23 cellular contexts compared by ENCODE assay signal in genomic region chr4:100926039-100926717, GRCh38.
DNase-seq lines count a peak whose midpoint lies in the region; ATAC-seq and TF ChIP-seq lines count a peak whose summit lies in the region.
"Had no signal": no experiment of that assay in that cellular context is flagged by ENCODE, and none has a peak within 500 bp of the region (broad histone marks: within the 10 kb centered on the region; RNA-seq: fewer than 3 reads in every experiment).

No MANE protein-coding gene starts in this region.

- peaks cover 13% of the 10 kb centered on the region; the same call in 2 of the 3 replicates for H3K4me1 Mint-ChIP-seq in GM23338
- H3K4me1 Mint-ChIP-seq: CD14-positive monocyte, T-cell had no signal

- TF ChIP-seq CTCF in GM23338 (conservative IDR thresholded peaks at IDR 0.05; ENCODE audit: low read depth in 2 of 2): no peak

- H3K4me3 Mint-ChIP-seq in GM23338: no peak overlapping the region
- H3K4me3 Mint-ChIP-seq: CD14-positive monocyte, T-cell had no signal

- DNase-seq in MV-4-11 (lab: John Stamatoyannopoulos, UW) (peak; percentile 27), NCI-H2029 treated with DMSO at 0.1 percent for 48 hours (lab: John Stamatoyannopoulos, UW) (no peak), NCI-H2196 treated with DMSO at 0.1 percent for 48 hours (lab: John Stamatoyannopoulos, UW; ENCODE audit: unreplicated experiment) (no peak), NCI-H1105 (lab: John Stamatoyannopoulos, UW) (no peak), GM23338 (ENCODE audit: low spot score) (no peak)
- DNase-seq: activated CD4-positive, alpha-beta T cell treated with anti-CD3 and anti-CD28 coated beads for 4 hours; activated effector memory CD4-positive, alpha-beta T cell treated with Interleukin-2 at 50 U/mL for 16 hours; dermis blood vessel endothelial cell; GDM1; kidney; mammary epithelial cell; NCI-H1436; NCI-H2171 treated with DMSO at 0.1 percent for 48 hours; NCI-H69; SIG-M5; T-cell had no signal

- peaks cover 5% of the 10 kb centered on the region; the same call in 2 of the 3 replicates for H3K9me3 Mint-ChIP-seq in GM23338

- ATAC-seq in GM18517 (IDR thresholded peaks at IDR 0.05; ENCODE audit: unreplicated experiment) (peak; percentile 75), GM21390 (IDR thresholded peaks at IDR 0.05; ENCODE audit: unreplicated experiment) (peak; percentile 87), HG02885 (IDR thresholded peaks at IDR 0.05; ENCODE audit: poor library complexity, unreplicated experiment) (peak; percentile 82), GM23338 (no peak)
- ATAC-seq: T-cell had no signal

- no peak overlapping the region; the same call in 1 of the 2 replicates for H2AFZ ChIP-seq in GM23338

- H3K9me2 ChIP-seq in GM23338 (ENCODE audit: insufficient read depth): 0 out of 2 replicates have a peak, but pooled peaks cover 5% of the 10 kb centered on the region

- H3K4me1 ChIP-seq in GM23338 (ENCODE audit: insufficient read depth): peaks cover 5% of the 10 kb centered on the region; the same call in 1 of the 2 replicates
- H3K4me1 ChIP-seq: breast epithelium, right atrium auricular region, suprapubic skin had no signal

- no peaks in the 10 kb centered on the region for H3F3A ChIP-seq in GM23338 (replicated peaks; ENCODE audit: low read depth)

- no peaks in the 10 kb centered on the region for H3K27me3 Mint-ChIP-seq in GM23338 (ENCODE audit: insufficient read depth, low read depth, poor library complexity)
- H3K27me3 Mint-ChIP-seq: T-cell had no signal

- H3K36me3 Mint-ChIP-seq in GM23338 (ENCODE audit: low read depth): peaks cover 3% of the 10 kb centered on the region; the same call in 2 of the 3 replicates
- H3K36me3 Mint-ChIP-seq: CD14-positive monocyte, T-cell had no signal

- H3K4me3 ChIP-seq in GM23338: no peak overlapping the region
- H3K4me3 ChIP-seq: breast epithelium, right atrium auricular region, suprapubic skin had no signal

- no peak overlapping the region for H3K4me2 ChIP-seq in GM23338

- H3K27me3 ChIP-seq in GM23338 (ENCODE audit: insufficient read depth): no peaks in the 10 kb centered on the region
- H3K27me3 ChIP-seq: breast epithelium, right atrium auricular region, suprapubic skin had no signal

- H3K27ac Mint-ChIP-seq in GM23338: no peak overlapping the region
- H3K27ac Mint-ChIP-seq: CD14-positive monocyte had no signal

- no peaks in the 10 kb centered on the region for H4K20me1 ChIP-seq in GM23338 (replicated peaks; ENCODE audit: insufficient read depth)

- 0 out of 2 replicates have a peak, but pooled peaks cover 4% of the 10 kb centered on the region for H3K36me3 ChIP-seq in GM23338 (ENCODE audit: insufficient read depth)
- H3K36me3 ChIP-seq: breast epithelium, right atrium auricular region, suprapubic skin had no signal

- H3K27ac ChIP-seq in GM23338 (ENCODE audit: low read depth): no peak overlapping the region
- H3K27ac ChIP-seq: breast epithelium, right atrium auricular region, suprapubic skin had no signal

- H3K79me2 ChIP-seq in GM23338 (replicated peaks; ENCODE audit: insufficient read depth): no peaks in the 10 kb centered on the region

TF ChIP-seq in GM23338, 12 proteins besides CTCF, POLR2A, EP300 and RAD21:
- TF ChIP-seq JUNB (IDR thresholded peaks at IDR 0.05; ENCODE audit: unreplicated experiment) (no peak), ZNF331 (CRISPR knock-in tag; IDR thresholded peaks at IDR 0.05; ENCODE audit: low read depth) (no peak)
